In genomic region chr20:51862796-51863195, GRCh38 we compare ENCODE assay signal across 24 cellular contexts.
DNase-seq lines count a peak whose midpoint lies in the region; ATAC-seq and TF ChIP-seq lines count a peak whose summit lies in the region.
"Had no signal": no experiment of that assay in that cellular context is flagged by ENCODE, and none has a peak within 500 bp of the region (broad histone marks: within the 10 kb centered on the region; RNA-seq: fewer than 3 reads in every experiment).

No MANE protein-coding gene starts in this region.

- no peak overlapping the region for H3K18ac ChIP-seq in trophoblast cell (ENCODE audit: low read length)

- H2BK120ac ChIP-seq in trophoblast cell (ENCODE audit: insufficient read depth, low read length, poor library complexity) = no peak overlapping the region

- WGBS in trophoblast cell (ENCODE audit: extremely low coverage, insufficient coverage, insufficient read length) = no CpG with 5 or more reads among the region's 8 CpGs
- WGBS in tibial nerve, 2 donors = 89 to 90% methylated on average over 8 of the region's 8 CpGs

- H3K4me2 ChIP-seq in trophoblast cell (ENCODE audit: low read length) = no peak overlapping the region

- H3K4me3 ChIP-seq in brain microvascular endothelial cell (ENCODE audit: low read depth, low read length) (peak overlapping the region; percentile 48), trophoblast cell (ENCODE audit: low read depth, low read length) (no peak overlapping the region), tibial nerve (no peak overlapping the region)
- H3K4me3 ChIP-seq: adrenal gland, cardiac muscle cell, K562, prostate gland had no signal

- H3K9ac ChIP-seq in trophoblast cell (ENCODE audit: low read length) = no peak overlapping the region

- H3K4ac ChIP-seq in trophoblast cell (ENCODE audit: low read depth, low read length) = no peak overlapping the region

- H3K27me3 ChIP-seq in brain microvascular endothelial cell (replicated peaks) (no peaks in the 10 kb centered on the region), trophoblast cell (ENCODE audit: insufficient read depth, low read length) (no peaks in the 10 kb centered on the region), tibial nerve (no peaks in the 10 kb centered on the region)
- H3K27me3 ChIP-seq: adrenal gland, cardiac muscle cell had no signal

- H2AK5ac ChIP-seq in trophoblast cell (ENCODE audit: low read length) = no peak overlapping the region

- no peak overlapping the region for H3K23ac ChIP-seq in trophoblast cell (ENCODE audit: low read length)

- H3K4me1 ChIP-seq in trophoblast cell (ENCODE audit: control insufficient read depth in 1 of 2, insufficient read depth in 2 of 2, low read length in 2 of 2) = peaks cover 0 to 8% of the 10 kb centered on the region in 2 experiments
- H3K4me1 ChIP-seq in tibial nerve = no peaks in the 10 kb centered on the region
- H3K4me1 ChIP-seq: adrenal gland, prostate gland had no signal

- peak overlapping the region; percentile 23 for H4K91ac ChIP-seq in trophoblast cell (ENCODE audit: low read depth, low read length)

- in situ Hi-C loops in brain microvascular endothelial cell (cut with HindIII; ENCODE audit: low pct_ligation_motif_present, low sequenced_read_pairs) = no loop called here

- no peak overlapping the region for H2BK12ac ChIP-seq in trophoblast cell (ENCODE audit: low read length)

- H2AFZ ChIP-seq in trophoblast cell (ENCODE audit: insufficient read depth, low read length, poor library complexity) = no peak overlapping the region

- H3K9me3 ChIP-seq in trophoblast cell (ENCODE audit: insufficient read depth, low read depth, low read length) (no peaks in the 10 kb centered on the region), tibial nerve (no peaks in the 10 kb centered on the region)
- H3K9me3 ChIP-seq: adrenal gland, prostate gland had no signal

- H3K36me3 ChIP-seq in brain microvascular endothelial cell (replicated peaks) (no peaks in the 10 kb centered on the region), trophoblast cell (ENCODE audit: control insufficient read depth in 1 of 2, insufficient read depth in 2 of 2, low read length in 2 of 2) (no peaks in the 10 kb centered on the region), tibial nerve (no peaks in the 10 kb centered on the region)
- H3K36me3 ChIP-seq: adrenal gland, cardiac muscle cell, prostate gland had no signal

- no peak overlapping the region for H4K8ac ChIP-seq in trophoblast cell (ENCODE audit: low read depth, low read length)

- H4K12ac ChIP-seq in trophoblast cell (ENCODE audit: low read depth, low read length) = no peak overlapping the region

- no peaks in the 10 kb centered on the region for H3K79me2 ChIP-seq in trophoblast cell (ENCODE audit: control insufficient read depth, insufficient read depth, low read length, poor library complexity)

- H2BK5ac ChIP-seq in trophoblast cell (ENCODE audit: low read depth, low read length, poor library complexity) = no peak overlapping the region

- TF ChIP-seq CTCF in brain microvascular endothelial cell (IDR thresholded peaks at IDR 0.05; ENCODE audit: low read depth, low read length, missing control alignments) (no peak), tibial nerve (IDR thresholded peaks at IDR 0.05) (no peak)

- no peaks in the 10 kb centered on the region for H3K79me1 ChIP-seq in trophoblast cell (ENCODE audit: low read length)

- no peak for TF ChIP-seq EP300 in tibial nerve (IDR thresholded peaks at IDR 0.05)

- ATAC-seq in GM19328 (IDR thresholded peaks at IDR 0.05; ENCODE audit: unreplicated experiment) (no peak), GM21717 (IDR thresholded peaks at IDR 0.05; ENCODE audit: unreplicated experiment) (no peak)
- ATAC-seq: K562; left lobe of liver; natural killer cell treated with Interleukin-12 subunit alpha and Interleukin-12 subunit beta and Interleukin-15 and Interleukin-18, amount 100 ng/mL, for 72 hours had no signal

- H3K27ac ChIP-seq in brain microvascular endothelial cell (peak overlapping the region; percentile 95), trophoblast cell (ENCODE audit: low read depth, low read length) (no peak overlapping the region), tibial nerve (no peak overlapping the region)
- H3K27ac ChIP-seq: adrenal gland, cardiac muscle cell, prostate gland, RWPE1 had no signal

- TF ChIP-seq POLR2A in tibial nerve (IDR thresholded peaks at IDR 0.05) = no peak

- DNase-seq in ELR (ENCODE audit: low read depth) (peak; percentile 83), M059J (ENCODE audit: low read depth) (peak; percentile 92), brain microvascular endothelial cell (peak; percentile 84), trophoblast cell (peak; percentile 30 to 31), NCI-H526 (lab: John Stamatoyannopoulos, UW) (no peak), tibial nerve (ENCODE audit: low spot score in 2 of 2) (no peak)
- DNase-seq: activated CD4-positive, alpha-beta T cell treated with anti-CD3 and anti-CD28 coated beads for 1 hour; activated naive CD4-positive, alpha-beta T cell; activated T-cell treated with anti-CD3 and anti-CD28 coated beads, Interleukin-2, amount 50 U/mL, for 24 hours; adrenal gland; CD4-positive, alpha-beta memory T cell; dermis blood vessel endothelial cell; midbrain; NCI-H146; NCI-H524 treated with DMSO at 0.1 percent for 48 hours; stimulated activated CD4-positive, alpha-beta T cell treated with anti-CD3 and anti-CD28 coated beads, Interleukin-1b, Interleukin-23, amount 100 ng/mL, for 48 hours had no signal

- H3K14ac ChIP-seq in trophoblast cell (ENCODE audit: low read length) = no peak overlapping the region

Comparison
In these comparisons a context has a peak if more than half of its experiments do, and no peak if none do; other contexts are left out.
1. DNase-seq: peak in ELR (single experiment), M059J (single experiment), brain microvascular endothelial cell (single experiment) and trophoblast cell (2 of 2); none in NCI-H526 (0 of 2) and tibial nerve (0 of 2).